1 cellular context compared by ENCODE assay signal in the genomic region with DNA sequence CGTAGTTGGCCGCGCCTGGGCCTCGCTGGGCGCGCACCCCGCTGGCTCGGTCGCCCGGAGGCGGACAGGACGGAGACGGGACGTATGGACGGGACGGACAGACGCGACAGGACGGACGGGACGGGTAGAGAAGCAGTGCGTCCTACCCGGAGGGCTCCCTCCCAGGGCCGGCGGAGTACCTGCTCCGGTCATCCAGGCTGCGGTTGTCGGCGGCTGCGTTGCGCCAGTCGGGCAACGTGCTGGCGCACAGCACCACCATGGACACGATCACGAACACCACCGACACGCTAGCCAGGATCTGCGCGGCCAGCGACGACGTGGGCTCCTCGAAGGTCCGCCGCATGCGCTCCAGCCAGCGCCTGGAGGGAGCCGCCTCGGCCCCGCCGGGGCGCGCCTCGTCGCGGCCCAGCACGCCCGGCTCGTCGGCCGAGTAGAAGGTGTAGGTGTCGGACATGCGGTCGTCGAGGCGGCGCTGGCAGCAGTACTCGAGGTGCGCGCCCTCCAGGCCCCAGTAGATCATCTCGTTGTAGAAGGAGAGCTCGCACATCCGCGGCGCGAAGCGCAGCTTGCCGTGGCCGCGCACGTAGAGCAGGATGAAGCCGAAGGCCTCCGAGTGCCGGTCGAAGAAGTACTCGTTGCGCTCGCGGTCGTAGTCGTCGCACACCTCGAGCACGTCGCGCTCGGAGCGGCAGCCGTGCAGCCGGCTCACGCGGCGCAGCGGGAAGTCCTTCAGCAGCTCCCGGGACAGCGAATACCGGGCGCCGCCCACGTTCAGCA.
TF ChIP-seq lines count a peak whose summit lies in the region.

No MANE protein-coding gene starts in this region.

TF ChIP-seq in HepG2, 621 proteins besides CTCF, POLR2A, EP300 and RAD21 (continued from another document and continues in another):
- TF ChIP-seq ZNF639 (CRISPR knock-in tag; conservative IDR thresholded peaks at IDR 0.05) (peak; percentile 62; the same call in 1 of the 2 replicates), ARNT2 (CRISPR knock-in tag; IDR thresholded peaks at IDR 0.05; ENCODE audit: low read depth) (peak; percentile 20; the same call in 1 of the 2 replicates), SP5 (CRISPR knock-in tag; IDR thresholded peaks at IDR 0.05; ENCODE audit: borderline replicate concordance, low read depth) (0 out of 2 replicates have a peak, but pooled peaks have one; percentile 31), TFE3 (CRISPR knock-in tag; IDR thresholded peaks at IDR 0.05) (peak; percentile 57; the same call in 1 of the 2 replicates), SNAPC4 (CRISPR knock-in tag; IDR thresholded peaks at IDR 0.05) (no peak), MED13 (CRISPR knock-in tag; IDR thresholded peaks at IDR 0.05) (0 out of 2 replicates have a peak, but pooled peaks have one; percentile 15), CBFB (CRISPR knock-in tag; IDR thresholded peaks at IDR 0.05) (peak; percentile 72; the same call in 1 of the 2 replicates), PRMT3 (CRISPR knock-in tag; IDR thresholded peaks at IDR 0.05; ENCODE audit: borderline replicate concordance, low read depth) (0 out of 2 replicates have a peak, but pooled peaks have one; percentile 19), AHR (CRISPR knock-in tag; IDR thresholded peaks at IDR 0.05) (peak; percentile 85; the same call in 1 of the 2 replicates), ZFP36L2 (CRISPR knock-in tag; IDR thresholded peaks at IDR 0.05) (no peak), ZFP91 (CRISPR knock-in tag; IDR thresholded peaks at IDR 0.05; ENCODE audit: borderline replicate concordance) (no peak; the same call in 1 of the 2 replicates), ZNF256 (CRISPR knock-in tag; conservative IDR thresholded peaks at IDR 0.05) (0 out of 2 replicates have a peak, but pooled peaks have one; percentile 33), MTA1 (CRISPR knock-in tag; IDR thresholded peaks at IDR 0.05; ENCODE audit: borderline replicate concordance) (peak; percentile 64), PPARG (CRISPR knock-in tag; conservative IDR thresholded peaks at IDR 0.05) (no peak), ETS1 (CRISPR knock-in tag; IDR thresholded peaks at IDR 0.05) (no peak), ZNF572 (CRISPR knock-in tag; IDR thresholded peaks at IDR 0.05) (0 out of 2 replicates have a peak, but pooled peaks have one; percentile 48), CERS6 (CRISPR knock-in tag; IDR thresholded peaks at IDR 0.05) (0 out of 2 replicates have a peak, but pooled peaks have one; percentile 66), CENPBD1 (CRISPR knock-in tag; IDR thresholded peaks at IDR 0.05; ENCODE audit: borderline replicate concordance, low read depth) (no peak), TBX2 (CRISPR knock-in tag; IDR thresholded peaks at IDR 0.05; ENCODE audit: borderline replicate concordance) (peak; percentile 65), ARHGAP35 (CRISPR knock-in tag; IDR thresholded peaks at IDR 0.05; ENCODE audit: borderline replicate concordance) (peak; percentile 43; the same call in 1 of the 2 replicates), ZNF263 (CRISPR knock-in tag; IDR thresholded peaks at IDR 0.05) (no peak), ATAD3A (CRISPR knock-in tag; IDR thresholded peaks at IDR 0.05) (no peak), ZNF20 (CRISPR knock-in tag; IDR thresholded peaks at IDR 0.05) (no peak), ZBTB38 (CRISPR knock-in tag; IDR thresholded peaks at IDR 0.05) (peak; percentile 99), RBM39 (IDR thresholded peaks at IDR 0.05; ENCODE audit: low read depth, low read length, poor library complexity, severe bottlenecking) (no peak), ETV5 (CRISPR knock-in tag; IDR thresholded peaks at IDR 0.05; ENCODE audit: borderline replicate concordance) (0 out of 2 replicates have a peak, but pooled peaks have one; percentile 41)
- TF ChIP-seq, protein P1, sequence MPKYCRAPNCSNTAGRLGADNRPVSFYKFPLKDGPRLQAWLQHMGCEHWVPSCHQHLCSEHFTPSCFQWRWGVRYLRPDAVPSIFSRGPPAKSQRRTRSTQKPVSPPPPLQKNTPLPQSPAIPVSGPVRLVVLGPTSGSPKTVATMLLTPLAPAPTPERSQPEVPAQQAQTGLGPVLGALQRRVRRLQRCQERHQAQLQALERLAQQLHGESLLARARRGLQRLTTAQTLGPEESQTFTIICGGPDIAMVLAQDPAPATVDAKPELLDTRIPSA (CRISPR knock-in tag; IDR thresholded peaks at IDR 0.05; ENCODE audit: borderline replicate concordance): no peak
- TF ChIP-seq, protein P2, sequence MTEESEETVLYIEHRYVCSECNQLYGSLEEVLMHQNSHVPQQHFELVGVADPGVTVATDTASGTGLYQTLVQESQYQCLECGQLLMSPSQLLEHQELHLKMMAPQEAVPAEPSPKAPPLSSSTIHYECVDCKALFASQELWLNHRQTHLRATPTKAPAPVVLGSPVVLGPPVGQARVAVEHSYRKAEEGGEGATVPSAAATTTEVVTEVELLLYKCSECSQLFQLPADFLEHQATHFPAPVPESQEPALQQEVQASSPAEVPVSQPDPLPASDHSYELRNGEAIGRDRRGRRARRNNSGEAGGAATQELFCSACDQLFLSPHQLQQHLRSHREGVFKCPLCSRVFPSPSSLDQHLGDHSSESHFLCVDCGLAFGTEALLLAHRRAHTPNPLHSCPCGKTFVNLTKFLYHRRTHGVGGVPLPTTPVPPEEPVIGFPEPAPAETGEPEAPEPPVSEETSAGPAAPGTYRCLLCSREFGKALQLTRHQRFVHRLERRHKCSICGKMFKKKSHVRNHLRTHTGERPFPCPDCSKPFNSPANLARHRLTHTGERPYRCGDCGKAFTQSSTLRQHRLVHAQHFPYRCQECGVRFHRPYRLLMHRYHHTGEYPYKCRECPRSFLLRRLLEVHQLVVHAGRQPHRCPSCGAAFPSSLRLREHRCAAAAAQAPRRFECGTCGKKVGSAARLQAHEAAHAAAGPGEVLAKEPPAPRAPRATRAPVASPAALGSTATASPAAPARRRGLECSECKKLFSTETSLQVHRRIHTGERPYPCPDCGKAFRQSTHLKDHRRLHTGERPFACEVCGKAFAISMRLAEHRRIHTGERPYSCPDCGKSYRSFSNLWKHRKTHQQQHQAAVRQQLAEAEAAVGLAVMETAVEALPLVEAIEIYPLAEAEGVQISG (CRISPR knock-in tag; IDR thresholded peaks at IDR 0.05): no peak
- TF ChIP-seq, protein P3, sequence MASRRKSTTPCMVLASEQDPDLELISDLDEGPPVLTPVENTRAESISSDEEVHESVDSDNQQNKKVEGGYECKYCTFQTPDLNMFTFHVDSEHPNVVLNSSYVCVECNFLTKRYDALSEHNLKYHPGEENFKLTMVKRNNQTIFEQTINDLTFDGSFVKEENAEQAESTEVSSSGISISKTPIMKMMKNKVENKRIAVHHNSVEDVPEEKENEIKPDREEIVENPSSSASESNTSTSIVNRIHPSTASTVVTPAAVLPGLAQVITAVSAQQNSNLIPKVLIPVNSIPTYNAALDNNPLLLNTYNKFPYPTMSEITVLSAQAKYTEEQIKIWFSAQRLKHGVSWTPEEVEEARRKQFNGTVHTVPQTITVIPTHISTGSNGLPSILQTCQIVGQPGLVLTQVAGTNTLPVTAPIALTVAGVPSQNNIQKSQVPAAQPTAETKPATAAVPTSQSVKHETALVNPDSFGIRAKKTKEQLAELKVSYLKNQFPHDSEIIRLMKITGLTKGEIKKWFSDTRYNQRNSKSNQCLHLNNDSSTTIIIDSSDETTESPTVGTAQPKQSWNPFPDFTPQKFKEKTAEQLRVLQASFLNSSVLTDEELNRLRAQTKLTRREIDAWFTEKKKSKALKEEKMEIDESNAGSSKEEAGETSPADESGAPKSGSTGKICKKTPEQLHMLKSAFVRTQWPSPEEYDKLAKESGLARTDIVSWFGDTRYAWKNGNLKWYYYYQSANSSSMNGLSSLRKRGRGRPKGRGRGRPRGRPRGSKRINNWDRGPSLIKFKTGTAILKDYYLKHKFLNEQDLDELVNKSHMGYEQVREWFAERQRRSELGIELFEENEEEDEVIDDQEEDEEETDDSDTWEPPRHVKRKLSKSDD (CRISPR knock-in tag; IDR thresholded peaks at IDR 0.05; ENCODE audit: low read depth): peak; percentile 89
- TF ChIP-seq, protein P4, sequence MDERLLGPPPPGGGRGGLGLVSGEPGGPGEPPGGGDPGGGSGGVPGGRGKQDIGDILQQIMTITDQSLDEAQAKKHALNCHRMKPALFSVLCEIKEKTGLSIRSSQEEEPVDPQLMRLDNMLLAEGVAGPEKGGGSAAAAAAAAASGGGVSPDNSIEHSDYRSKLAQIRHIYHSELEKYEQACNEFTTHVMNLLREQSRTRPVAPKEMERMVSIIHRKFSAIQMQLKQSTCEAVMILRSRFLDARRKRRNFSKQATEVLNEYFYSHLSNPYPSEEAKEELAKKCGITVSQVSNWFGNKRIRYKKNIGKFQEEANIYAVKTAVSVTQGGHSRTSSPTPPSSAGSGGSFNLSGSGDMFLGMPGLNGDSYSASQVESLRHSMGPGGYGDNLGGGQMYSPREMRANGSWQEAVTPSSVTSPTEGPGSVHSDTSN (CRISPR knock-in tag; IDR thresholded peaks at IDR 0.05): no peak
